10 cellular contexts compared by ENCODE assay signal in genomic region chr2:25419678-25420242, GRCh38.
DNase-seq lines count a peak whose midpoint lies in the region; ATAC-seq and TF ChIP-seq lines count a peak whose summit lies in the region.
"Had no signal": no experiment of that assay in that cellular context is flagged by ENCODE, and none has a peak within 500 bp of the region (broad histone marks: within the 10 kb centered on the region; RNA-seq: fewer than 3 reads in every experiment).

No MANE protein-coding gene starts in this region.

- H3K14ac ChIP-seq in trophoblast cell (ENCODE audit: low read length), result no peak overlapping the region

- H3K4me3 ChIP-seq in trophoblast cell (ENCODE audit: low read depth, low read length), result no peak overlapping the region
- H3K4me3 ChIP-seq: heart right ventricle had no signal

- ATAC-seq in GM19395 (IDR thresholded peaks at IDR 0.05; ENCODE audit: unreplicated experiment) (peak; percentile 64), HG03045 (IDR thresholded peaks at IDR 0.05; ENCODE audit: unreplicated experiment) (peak; percentile 63)
- ATAC-seq: heart right ventricle had no signal

- H4K91ac ChIP-seq in trophoblast cell (ENCODE audit: low read depth, low read length), result no peak overlapping the region

- TF ChIP-seq POLR2A in GM10847 (IDR thresholded peaks at IDR 0.05; ENCODE audit: extremely low read depth, insufficient read length), result peak; percentile 35

- H3K4ac ChIP-seq in trophoblast cell (ENCODE audit: low read depth, low read length), result no peak overlapping the region

- H3K18ac ChIP-seq in trophoblast cell (ENCODE audit: low read length), result no peak overlapping the region

- H3K9ac ChIP-seq in trophoblast cell (ENCODE audit: low read length), result no peak overlapping the region

- no peak overlapping the region for H4K12ac ChIP-seq in trophoblast cell (ENCODE audit: low read depth, low read length)

- no peak overlapping the region for H2BK120ac ChIP-seq in trophoblast cell (ENCODE audit: insufficient read depth, low read length, poor library complexity)

- no peak overlapping the region for H3K23ac ChIP-seq in trophoblast cell (ENCODE audit: low read length)

- H4K8ac ChIP-seq in trophoblast cell (ENCODE audit: low read depth, low read length), result no peak overlapping the region

- no peak overlapping the region for H3K27ac ChIP-seq in trophoblast cell (ENCODE audit: low read depth, low read length)
- H3K27ac ChIP-seq: heart right ventricle had no signal

- H3K9me3 ChIP-seq in trophoblast cell (ENCODE audit: insufficient read depth, low read depth, low read length), result no peaks in the 10 kb centered on the region
- H3K9me3 ChIP-seq: heart right ventricle had no signal

- H3K79me2 ChIP-seq in trophoblast cell (ENCODE audit: control insufficient read depth, insufficient read depth, low read length, poor library complexity), result no peaks in the 10 kb centered on the region

- no peak overlapping the region for H3K4me2 ChIP-seq in trophoblast cell (ENCODE audit: low read length)

- peak; percentile 94 for DNase-seq in RPMI8226
- DNase-seq in trophoblast cell, result no peak
- no peak for DNase-seq in mucosa of gallbladder (ENCODE audit: low spot score)
- DNase-seq in stimulated activated CD4-positive, alpha-beta T cell treated with anti-CD3 and anti-CD28 coated beads, Interleukin-2, amount 100 ng/mL, for 24 hours, result no peak
- DNase-seq in AG20443 (ENCODE audit: low spot score), result no peak
- DNase-seq: heart right ventricle, KG1 had no signal

- H2BK12ac ChIP-seq in trophoblast cell (ENCODE audit: low read length), result no peak overlapping the region

- H2AK5ac ChIP-seq in trophoblast cell (ENCODE audit: low read length), result no peak overlapping the region

- no peak overlapping the region for H2AFZ ChIP-seq in trophoblast cell (ENCODE audit: insufficient read depth, low read length, poor library complexity)

- no peaks in the 10 kb centered on the region for H3K79me1 ChIP-seq in trophoblast cell (ENCODE audit: low read length)

- no peaks in the 10 kb centered on the region for H3K4me1 ChIP-seq in trophoblast cell (ENCODE audit: control insufficient read depth in 1 of 2, insufficient read depth in 2 of 2, low read length in 2 of 2)

- no peaks in the 10 kb centered on the region for H3K27me3 ChIP-seq in trophoblast cell (ENCODE audit: insufficient read depth, low read length)
- H3K27me3 ChIP-seq: heart right ventricle had no signal

- peaks cover 0 to 2% of the 10 kb centered on the region in 2 experiments for H3K36me3 ChIP-seq in trophoblast cell (ENCODE audit: control insufficient read depth in 1 of 2, insufficient read depth in 2 of 2, low read length in 2 of 2)

- no CpG with 5 or more reads among the region's 10 CpGs for whole genome bisulfite sequencing in trophoblast cell (ENCODE audit: extremely low coverage, insufficient coverage, insufficient read length)

- H2BK5ac ChIP-seq in trophoblast cell (ENCODE audit: low read depth, low read length, poor library complexity), result no peak overlapping the region
